In genomic region chr17:61405686-61406542, GRCh38 we compare ENCODE assay signal across 15 cellular contexts. TPM values are rescaled to one million over a fixed set of nuclear protein-coding genes. Genes with fewer than 3 reads are reported as not detected.
DNase-seq lines count a peak whose midpoint lies in the region; ATAC-seq and TF ChIP-seq lines count a peak whose summit lies in the region.
"Had no signal": no experiment of that assay in that cellular context is flagged by ENCODE, and none has a peak within 500 bp of the region (broad histone marks: within the 10 kb centered on the region; RNA-seq: fewer than 3 reads in every experiment).

No MANE protein-coding gene starts in this region.

- H3K4me1 ChIP-seq in hepatocyte (ENCODE audit: insufficient read depth) (peaks cover 27% of the 10 kb centered on the region), sigmoid colon (peaks cover 0 to 61% (median 56%) of the 10 kb centered on the region in 4 donors)

- H3K9me3 ChIP-seq in hepatocyte (ENCODE audit: low read depth) (no peaks in the 10 kb centered on the region), sigmoid colon (no peaks in the 10 kb centered on the region)

- ATAC-seq in WTC11 (no peak), GM21528 (IDR thresholded peaks at IDR 0.05; ENCODE audit: low FRiP score, unreplicated experiment) (no peak)
- ATAC-seq: activated T-cell treated with anti-CD3 and anti-CD28 coated beads, Interleukin-2, amount 50 U/mL, for 72 hours had no signal

- no peak overlapping the region for H3K4me3 ChIP-seq in hepatocyte
- H3K4me3 ChIP-seq in sigmoid colon, result peak overlapping the region in 2 of 4 donors; percentile 24 to 28

- H3K4me3 Mint-ChIP-seq in CD14-positive monocyte (peak overlapping the region in 1 of 2 donors; percentile 71), WTC11 (no peak overlapping the region)

- WGBS in hepatocyte (ENCODE audit: low lambda C conversion rate, missing lambda C conversion rate), result 36% methylated on average over 37 of the region's 37 CpGs
- WGBS in sigmoid colon, 2 donors, result 26 to 29% methylated on average over 37 of the region's 37 CpGs

- H3K9me2 ChIP-seq in hepatocyte (replicated peaks; ENCODE audit: insufficient read depth), result no peaks in the 10 kb centered on the region

- peaks cover 80% of the 10 kb centered on the region for H3K79me2 ChIP-seq in hepatocyte

- TF ChIP-seq EP300 in sigmoid colon (IDR thresholded peaks at IDR 0.05), result no peak

- POLR2A ChIA-PET in WTC11 (lab: Charles Lee), result no interaction called here

- no peak for TF ChIP-seq POLR2A in sigmoid colon (IDR thresholded peaks at IDR 0.05)

- CTCF ChIA-PET in WTC11 (lab: Charles Lee), result interaction anchor here (0.5 kb wide), 1 partner anchor 110 kb away, joined by 3 read pairs; no protein-coding TSS in a partner anchor

- H3K27ac Mint-ChIP-seq in CD14-positive monocyte (no peak overlapping the region), WTC11 (no peak overlapping the region)
- H3K27ac Mint-ChIP-seq: activated T-cell treated with anti-CD3 and anti-CD28 coated beads, Interleukin-2, amount 50 U/mL, for 72 hours; immature natural killer cell had no signal

- H3K4me2 ChIP-seq in hepatocyte, result peak overlapping the region; percentile 99

- H4K20me1 ChIP-seq in hepatocyte (ENCODE audit: insufficient read depth, poor library complexity, severe bottlenecking), result peaks cover 20% of the 10 kb centered on the region

- H3K4me1 Mint-ChIP-seq in CD14-positive monocyte (peaks cover 46% of the 10 kb centered on the region), WTC11 (peaks cover 38% of the 10 kb centered on the region)

- peaks cover 0 to 40% (median 22%) of the 10 kb centered on the region in 7 donors for H3K9me3 Mint-ChIP-seq in CD14-positive monocyte
- H3K9me3 Mint-ChIP-seq in WTC11, result no peaks in the 10 kb centered on the region
- H3K9me3 Mint-ChIP-seq: activated T-cell treated with anti-CD3 and anti-CD28 coated beads, Interleukin-2, amount 50 U/mL, for 72 hours had no signal

- H3K27ac ChIP-seq in hepatocyte (peak overlapping the region; percentile 99), sigmoid colon (peak overlapping the region in 2 of 4 donors; percentile 23 to 91)

- H3K27me3 Mint-ChIP-seq in CD14-positive monocyte (ENCODE audit: low read depth in 3 of 3), result peaks cover 91 to 98% (median 94%) of the 10 kb centered on the region in 3 donors
- peaks cover 99% of the 10 kb centered on the region for H3K27me3 Mint-ChIP-seq in WTC11 (ENCODE audit: low read depth)

- no peaks in the 10 kb centered on the region for H3K36me3 ChIP-seq in hepatocyte (replicated peaks; ENCODE audit: insufficient read depth, low read depth)
- H3K36me3 ChIP-seq in sigmoid colon, result no peaks in the 10 kb centered on the region

- peaks cover 14 to 16% of the 10 kb centered on the region in 2 donors for H3K36me3 Mint-ChIP-seq in CD14-positive monocyte
- H3K36me3 Mint-ChIP-seq in WTC11, result no peaks in the 10 kb centered on the region
- H3K36me3 Mint-ChIP-seq: immature natural killer cell had no signal

- peak; percentile 40 for DNase-seq in CD14-positive monocyte (ENCODE audit: low spot score)
- peak; percentile 22 for DNase-seq in WTC11 (ENCODE audit: low spot score)
- DNase-seq in hepatocyte (ENCODE audit: low spot score), result no peak
- DNase-seq in sigmoid colon, result peak; percentile 64
- DNase-seq in pons (ENCODE audit: low spot score), result no peak
- no peak for DNase-seq in SIG-M5 (lab: John Stamatoyannopoulos, UW)
- DNase-seq in AML-193 (lab: John Stamatoyannopoulos, UW), result no peak
- DNase-seq: activated T-cell treated with anti-CD3 and anti-CD28 coated beads, Interleukin-2, amount 50 U/mL, for 72 hours; immature natural killer cell; nucleus accumbens; stimulated activated CD4-positive, alpha-beta T cell treated with anti-CD3 and anti-CD28 coated beads, Interleukin-4, amount 100 ng/mL, for 4 hours; substantia nigra had no signal

- intact Hi-C loops in CD14-positive monocyte (cut with micrococcal nuclease) (no loop called here), sigmoid colon (cut with DNase I) (no loop called here)

- H2AFZ ChIP-seq in hepatocyte, result no peak overlapping the region

- H3K27me3 ChIP-seq in hepatocyte (peaks cover 70% of the 10 kb centered on the region), sigmoid colon (peaks cover 73 to 98% (median 95%) of the 10 kb centered on the region in 3 donors)

- TF ChIP-seq CTCF in CD14-positive monocyte (IDR thresholded peaks at IDR 0.05), result no peak
- no peak for TF ChIP-seq CTCF in WTC11 (IDR thresholded peaks at IDR 0.05)
- TF ChIP-seq CTCF in hepatocyte (IDR thresholded peaks at IDR 0.05; ENCODE audit: poor library complexity), result no peak
- no peak for TF ChIP-seq CTCF in sigmoid colon (IDR thresholded peaks at IDR 0.05)

TF ChIP-seq in WTC11, 78 proteins besides CTCF, POLR2A, EP300 and RAD21:
- no peak for TF ChIP-seq EMX1 (CRISPR knock-in tag; IDR thresholded peaks at IDR 0.05)
- no peak for TF ChIP-seq HMGXB4 (CRISPR knock-in tag; IDR thresholded peaks at IDR 0.05)
- TF ChIP-seq GRHL2 (CRISPR knock-in tag; IDR thresholded peaks at IDR 0.05; ENCODE audit: insufficient replicate concordance, severe bottlenecking), result no peak
- no peak for TF ChIP-seq NR1H2 (CRISPR knock-in tag; IDR thresholded peaks at IDR 0.05)
- no peak for TF ChIP-seq TEAD1 (CRISPR knock-in tag; IDR thresholded peaks at IDR 0.05)
- no peak for TF ChIP-seq ESRRA (CRISPR knock-in tag; IDR thresholded peaks at IDR 0.05; ENCODE audit: borderline replicate concordance)
- TF ChIP-seq CREB1 (CRISPR knock-in tag; IDR thresholded peaks at IDR 0.05), result no peak
- TF ChIP-seq FOXP1 (CRISPR knock-in tag; IDR thresholded peaks at IDR 0.05; ENCODE audit: borderline replicate concordance), result no peak
- TF ChIP-seq ETV6 (CRISPR knock-in tag; IDR thresholded peaks at IDR 0.05), result no peak
- no peak for TF ChIP-seq ZNF317 (CRISPR knock-in tag; IDR thresholded peaks at IDR 0.05; ENCODE audit: borderline replicate concordance, low read depth)
- TF ChIP-seq MLX (CRISPR knock-in tag; IDR thresholded peaks at IDR 0.05), result no peak
- no peak for TF ChIP-seq JUN (CRISPR knock-in tag; IDR thresholded peaks at IDR 0.05)
- no peak for TF ChIP-seq NR3C1 (CRISPR knock-in tag; conservative IDR thresholded peaks at IDR 0.05; ENCODE audit: low read depth)
- TF ChIP-seq ZNF532 (CRISPR knock-in tag; IDR thresholded peaks at IDR 0.05; ENCODE audit: borderline replicate concordance), result no peak

RNA-seq across cellular contexts. Expression of gene TBX2, which starts 6.3 kb away (rescaled TPM):
- not detected for polyA plus RNA-seq in CD14-positive monocyte
- 0.09 to 0.41 TPM (median 0.21 TPM) in 3 replicates for total RNA-seq in WTC11 (2021)
- total RNA-seq in hepatocyte, result 17.9 and 19.6 TPM in 2 replicates
- 27.5 and 29.3 TPM in 2 replicates for polyA plus RNA-seq in hepatocyte
- 1 to 10 TPM in 3 of 4 donors, under 1 TPM in 1; 0.99 to 5.3 (median 2.3) TPM for total RNA-seq in sigmoid colon
- polyA plus RNA-seq in sigmoid colon, result 1 to 10 TPM; 2.3 to 5.3 (median 3.6) TPM
- polyA plus RNA-seq: immature natural killer cell had no signal

RNA-seq across cellular contexts. Expression of gene TBX4, which starts 46.3 kb away (rescaled TPM):
- polyA plus RNA-seq in CD14-positive monocyte, result not detected
- not detected in 3 replicates for total RNA-seq in WTC11 (2021)
- 15.4 and 36.2 TPM in 2 replicates for total RNA-seq in hepatocyte
- 11.6 and 13.9 TPM in 2 replicates for polyA plus RNA-seq in hepatocyte
- total RNA-seq in sigmoid colon, result not detected
- polyA plus RNA-seq in sigmoid colon, result not detected
- total RNA-seq: activated T-cell treated with anti-CD3 and anti-CD28 coated beads, Interleukin-2, amount 50 U/mL, for 72 hours; bronchial epithelial cell; LHCN-M2 had no signal
- polyA plus RNA-seq: immature natural killer cell had no signal

Comparison
In these comparisons a context has a peak if more than half of its experiments do, and no peak if none do; other contexts are left out.
1. DNase-seq: peak in CD14-positive monocyte (single experiment), WTC11 (single experiment) and sigmoid colon (single experiment); none in hepatocyte (single experiment), pons (single experiment), SIG-M5 (single experiment) and AML-193 (0 of 2).
2. RNA of gene TBX4, which starts 46.3 kb away (total RNA-seq): 15.4 to 36.2 TPM in hepatocyte; not detected in WTC11 and not detected in sigmoid colon; every median in the first group is over 10 times any median in the second.